ENCODE assay signal across 8 cellular contexts in genomic region chr11:29527391-29527936, GRCh38.
DNase-seq lines count a peak whose midpoint lies in the region; ATAC-seq and TF ChIP-seq lines count a peak whose summit lies in the region.

No MANE protein-coding gene starts in this region.

- H3K4me3 Mint-ChIP-seq in dendritic cell treated with granulocyte-macrophage colony-stimulating factor and Interleukin-4, amounts not matched to agents 40 ng/mL and 50 ng/mL, for 4 days: peak overlapping the region; percentile 46
- no peak overlapping the region for H3K4me3 Mint-ChIP-seq in nephron progenitor cell

- H3K4me1 Mint-ChIP-seq in dendritic cell treated with granulocyte-macrophage colony-stimulating factor and Interleukin-4, amounts not matched to agents 40 ng/mL and 50 ng/mL, for 4 days (ENCODE audit: low read depth): peaks cover 29% of the 10 kb centered on the region
- no peaks in the 10 kb centered on the region for H3K4me1 Mint-ChIP-seq in nephron progenitor cell

- peak overlapping the region; percentile 87 for H3K27ac Mint-ChIP-seq in dendritic cell treated with granulocyte-macrophage colony-stimulating factor and Interleukin-4, amounts not matched to agents 40 ng/mL and 50 ng/mL, for 4 days
- no peak overlapping the region for H3K27ac Mint-ChIP-seq in nephron progenitor cell

- H3K9me3 Mint-ChIP-seq in dendritic cell treated with granulocyte-macrophage colony-stimulating factor and Interleukin-4, amounts not matched to agents 40 ng/mL and 50 ng/mL, for 4 days: peaks cover 14% of the 10 kb centered on the region
- H3K9me3 Mint-ChIP-seq in nephron progenitor cell: peaks cover 6% of the 10 kb centered on the region

- H3K27me3 Mint-ChIP-seq in dendritic cell treated with granulocyte-macrophage colony-stimulating factor and Interleukin-4, amounts not matched to agents 40 ng/mL and 50 ng/mL, for 4 days: no peaks in the 10 kb centered on the region
- peaks cover 4% of the 10 kb centered on the region for H3K27me3 Mint-ChIP-seq in nephron progenitor cell (ENCODE audit: low read depth, poor library complexity)

- H2AFZ ChIP-seq in Loucy (ENCODE audit: low read length): no peak overlapping the region

- H4K20me1 ChIP-seq in Loucy (ENCODE audit: insufficient read depth, low read length, poor library complexity, severe bottlenecking): no peaks in the 10 kb centered on the region

- H3K4me2 ChIP-seq in Loucy (ENCODE audit: low read depth, low read length, poor library complexity, severe bottlenecking): no peak overlapping the region

- H3K9me3 ChIP-seq in Loucy (ENCODE audit: insufficient read depth, low read depth, low read length): no peaks in the 10 kb centered on the region; the same call in 1 of the 2 replicates

- intact Hi-C loops in Right ventricle myocardium inferior (cut with DNase I) (loop anchor here (10.0 kb wide), 1 partner anchor 107 kb away; no protein-coding TSS in a partner anchor), cardiac septum (cut with DNase I) (no loop called here)
- intact Hi-C loops in dendritic cell treated with granulocyte-macrophage colony-stimulating factor and Interleukin-4, amounts not matched to agents 40 ng/mL and 50 ng/mL, for 4 days (cut with micrococcal nuclease): no loop called here

- DNase-seq in Right ventricle myocardium inferior (ENCODE audit: missing footprints) (no peak), cardiac septum (ENCODE audit: low spot score) (no peak), retinal pigment epithelial cell (ENCODE audit: low read depth) (peak; percentile 66), NCI-H2196 (lab: John Stamatoyannopoulos, UW; ENCODE audit: unreplicated experiment) (no peak), nephron progenitor cell (no peak)

- no peaks in the 10 kb centered on the region for H3K9me2 ChIP-seq in Loucy (replicated peaks; ENCODE audit: low read depth, low read length)

- no peak overlapping the region for H3K9ac ChIP-seq in Loucy (ENCODE audit: low read depth, low read length, poor library complexity, severe bottlenecking)

- no peaks in the 10 kb centered on the region for H3K4me1 ChIP-seq in Loucy (ENCODE audit: insufficient read depth, low read length, poor library complexity, severe bottlenecking)

- no peaks in the 10 kb centered on the region for H3K36me3 ChIP-seq in Loucy (ENCODE audit: insufficient read depth, low read length)

- no peaks in the 10 kb centered on the region for H3K79me2 ChIP-seq in Loucy (ENCODE audit: insufficient read depth, low read length)

- TF ChIP-seq CTCF in Loucy (conservative IDR thresholded peaks at IDR 0.05; ENCODE audit: low read length): peak; percentile 25; the same call in 1 of the 2 replicates
- peak; percentile 59 for TF ChIP-seq CTCF in retinal pigment epithelial cell (conservative IDR thresholded peaks at IDR 0.05; ENCODE audit: low read depth, low read length)
- no peak for TF ChIP-seq CTCF in nephron progenitor cell (IDR thresholded peaks at IDR 0.05)

- ATAC-seq in Right ventricle myocardium inferior: peak; percentile 50
- ATAC-seq in HG03108 (IDR thresholded peaks at IDR 0.05; ENCODE audit: unreplicated experiment): no peak

- H3K4me3 ChIP-seq in Loucy (ENCODE audit: low read length, poor library complexity, severe bottlenecking) (no peak overlapping the region), retinal pigment epithelial cell (ENCODE audit: low read length) (no peak overlapping the region)

- H3K27me3 ChIP-seq in Loucy (ENCODE audit: insufficient read depth, low read length, poor library complexity, severe bottlenecking): no peaks in the 10 kb centered on the region

- H3K36me3 Mint-ChIP-seq in dendritic cell treated with granulocyte-macrophage colony-stimulating factor and Interleukin-4, amounts not matched to agents 40 ng/mL and 50 ng/mL, for 4 days (ENCODE audit: low read depth): no peaks in the 10 kb centered on the region
- H3K36me3 Mint-ChIP-seq in nephron progenitor cell (ENCODE audit: low read depth): no peaks in the 10 kb centered on the region

- H3F3A ChIP-seq in Loucy (ENCODE audit: low read depth): no peaks in the 10 kb centered on the region
